In the genomic region with DNA sequence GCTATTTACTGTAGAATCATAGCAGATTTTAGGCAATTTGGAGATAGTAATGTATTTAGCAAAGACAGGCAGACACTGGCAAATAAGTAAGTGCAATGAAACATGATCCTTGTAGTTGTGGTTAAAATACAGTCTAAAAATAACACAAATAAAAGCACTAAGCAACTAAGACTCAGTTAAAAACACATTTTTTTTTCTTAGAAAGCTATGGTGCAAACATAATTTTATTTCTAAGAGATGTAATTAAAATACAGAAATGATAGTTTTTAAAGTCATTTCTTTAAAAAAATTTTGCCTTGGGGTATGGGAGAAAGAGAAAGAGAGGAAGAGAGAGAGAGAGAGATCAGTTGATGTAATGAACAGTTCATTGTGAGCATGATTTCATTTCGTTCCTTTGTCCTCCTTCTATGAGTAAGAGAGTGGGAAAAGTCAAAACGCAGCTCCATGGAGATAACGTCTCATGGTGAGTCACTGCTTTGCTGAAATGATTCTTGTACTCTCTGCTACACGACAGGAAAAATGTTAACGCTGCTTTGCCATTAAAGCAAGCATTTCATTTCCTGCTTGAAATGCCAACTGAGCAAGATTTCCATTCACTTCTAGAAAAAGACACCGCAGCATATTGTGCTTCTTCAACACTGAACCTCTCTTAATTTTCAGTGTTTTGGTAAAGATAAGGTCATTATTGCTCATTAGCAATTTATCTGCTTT, we compare ENCODE assay signal across 8 cellular contexts.
DNase-seq lines count a peak whose midpoint lies in the region; ATAC-seq and TF ChIP-seq lines count a peak whose summit lies in the region.

No MANE protein-coding gene starts in this region.

- no peaks in the 10 kb centered on the region for H3K27me3 Mint-ChIP-seq in T-helper 2 cell treated with Interferon-gamma antibody and Interleukin-4, amounts not matched to agents 5 μg/mL and 100 μg/mL, for 36 hours (ENCODE audit: low read depth)
- H3K27me3 Mint-ChIP-seq in type B pancreatic cell: no peaks in the 10 kb centered on the region

- H3K4me3 ChIP-seq in NB4 (ENCODE audit: low read depth, low read length) (peak overlapping the region; percentile 47), endocrine pancreas (ENCODE audit: control insufficient read depth, insufficient read depth, low read length) (peak overlapping the region; percentile 79)

- H3K9ac ChIP-seq in endocrine pancreas (ENCODE audit: control insufficient read depth, insufficient read depth, low read length): no peak overlapping the region

- H3K36me3 ChIP-seq in endocrine pancreas (ENCODE audit: control insufficient read depth, insufficient read depth, low read length): no peaks in the 10 kb centered on the region

- no peak for TF ChIP-seq CTCF in NB4 (IDR thresholded peaks at IDR 0.05; ENCODE audit: low read depth, low read length)
- no peak for TF ChIP-seq CTCF in type B pancreatic cell (conservative IDR thresholded peaks at IDR 0.05)

- no peaks in the 10 kb centered on the region for H3K27me3 ChIP-seq in endocrine pancreas (ENCODE audit: control insufficient read depth, insufficient read depth, low read length)

- peaks cover 46% of the 10 kb centered on the region for H3K4me1 Mint-ChIP-seq in T-helper 2 cell treated with Interferon-gamma antibody and Interleukin-4, amounts not matched to agents 5 μg/mL and 100 μg/mL, for 36 hours (ENCODE audit: low read depth)
- peaks cover 34% of the 10 kb centered on the region for H3K4me1 Mint-ChIP-seq in type B pancreatic cell (ENCODE audit: unreplicated experiment)

- peak overlapping the region; percentile 75 for H3K4me3 Mint-ChIP-seq in T-helper 2 cell treated with Interferon-gamma antibody and Interleukin-4, amounts not matched to agents 5 μg/mL and 100 μg/mL, for 36 hours
- peak overlapping the region; percentile 79 for H3K4me3 Mint-ChIP-seq in type B pancreatic cell

- peak; percentile 62 for DNase-seq in CD1c-positive myeloid dendritic cell (ENCODE audit: extremely low spot score)
- peak; percentile 97 for DNase-seq in NB4 (ENCODE audit: low read depth)
- peak; percentile 79 for DNase-seq in T-helper 2 cell treated with Interferon-gamma antibody and Interleukin-4, amounts not matched to agents 5 μg/mL and 100 μg/mL, for 36 hours (ENCODE audit: low spot score)
- peak; percentile 35 for DNase-seq in mucosa of gallbladder (ENCODE audit: low spot score)
- no peak for DNase-seq in type B pancreatic cell (ENCODE audit: extremely low spot score, unreplicated experiment)
- DNase-seq in activated gamma-delta T cell treated with Interleukin-2 at 50 U/mL for 16 hours: no peak

- peaks cover 14% of the 10 kb centered on the region for H3K4me1 ChIP-seq in endocrine pancreas (ENCODE audit: control insufficient read depth, insufficient read depth, low read length)

- ATAC-seq in GM21528 (IDR thresholded peaks at IDR 0.05; ENCODE audit: low FRiP score, unreplicated experiment): peak; percentile 48

- no peaks in the 10 kb centered on the region for H3K9me3 ChIP-seq in endocrine pancreas (ENCODE audit: control insufficient read depth, low read length)

- peak overlapping the region; percentile 94 for H3K27ac Mint-ChIP-seq in T-helper 2 cell treated with Interferon-gamma antibody and Interleukin-4, amounts not matched to agents 5 μg/mL and 100 μg/mL, for 36 hours
- peak overlapping the region; percentile 88 for H3K27ac Mint-ChIP-seq in type B pancreatic cell

- H3K36me3 Mint-ChIP-seq in T-helper 2 cell treated with Interferon-gamma antibody and Interleukin-4, amounts not matched to agents 5 μg/mL and 100 μg/mL, for 36 hours (ENCODE audit: low read depth): peaks cover 70% of the 10 kb centered on the region
- H3K36me3 Mint-ChIP-seq in type B pancreatic cell: peaks cover 5% of the 10 kb centered on the region

- H3K9me3 Mint-ChIP-seq in T-helper 2 cell treated with Interferon-gamma antibody and Interleukin-4, amounts not matched to agents 5 μg/mL and 100 μg/mL, for 36 hours: peaks cover 7% of the 10 kb centered on the region
- no peaks in the 10 kb centered on the region for H3K9me3 Mint-ChIP-seq in type B pancreatic cell

- peak; percentile 52 for TF ChIP-seq POLR2A in NB4 (IDR thresholded peaks at IDR 0.05; ENCODE audit: extremely low read depth, insufficient read length)

Comparison
In these comparisons a context has a peak if more than half of its experiments do, and no peak if none do; other contexts are left out.
1. DNase-seq: peak in CD1c-positive myeloid dendritic cell (single experiment), NB4 (single experiment), T-helper 2 cell treated with Interferon-gamma antibody and Interleukin-4, amounts not matched to agents 5 μg/mL and 100 μg/mL, for 36 hours (single experiment) and mucosa of gallbladder (single experiment); none in type B pancreatic cell (single experiment) and activated gamma-delta T cell treated with Interleukin-2 at 50 U/mL for 16 hours (single experiment).